In genomic region chr17:48908853-48909394, GRCh38 we compare ENCODE assay signal across 1 cellular context.
TF ChIP-seq lines count a peak whose summit lies in the region.

No MANE protein-coding gene starts in this region.

TF ChIP-seq in HEK293, 187 proteins besides CTCF, POLR2A, EP300 and RAD21 (continued from another document and continues in another):
- TF ChIP-seq ZNF600 (tag by site-specific recombination; IDR thresholded peaks at IDR 0.05) = no peak
- TF ChIP-seq KLF16 (tag by site-specific recombination; IDR thresholded peaks at IDR 0.05) = peak; percentile 64
- no peak for TF ChIP-seq GLI2 (tag by site-specific recombination; IDR thresholded peaks at IDR 0.05; ENCODE audit: borderline replicate concordance, low read depth)
- TF ChIP-seq ZBTB20 (tag by site-specific recombination; IDR thresholded peaks at IDR 0.05) = peak; percentile 10; the same call in 1 of the 2 replicates
- no peak for TF ChIP-seq HOXC10 (CRISPR knock-in tag; IDR thresholded peaks at IDR 0.05)
- peak; percentile 41; the same call in 1 of the 2 replicates for TF ChIP-seq ZBTB11 (tag by site-specific recombination; conservative IDR thresholded peaks at IDR 0.05; ENCODE audit: low read depth)
- no peak for TF ChIP-seq ZNF426 (tag by site-specific recombination; IDR thresholded peaks at IDR 0.05)
- no peak for TF ChIP-seq ZNF362 (tag by site-specific recombination; IDR thresholded peaks at IDR 0.05)
- TF ChIP-seq PRDM2 (tag by site-specific recombination; IDR thresholded peaks at IDR 0.05; ENCODE audit: borderline replicate concordance) = no peak
- 0 out of 2 replicates have a peak, but pooled peaks have one; percentile 25 for TF ChIP-seq WT1 (tag by site-specific recombination; IDR thresholded peaks at IDR 0.05)
- TF ChIP-seq KLF9 (tag by site-specific recombination; IDR thresholded peaks at IDR 0.05; ENCODE audit: low read depth) = peak; percentile 86
- TF ChIP-seq ZNF214 (tag by site-specific recombination; IDR thresholded peaks at IDR 0.05; ENCODE audit: borderline replicate concordance) = no peak
- TF ChIP-seq ZFP3 (tag by site-specific recombination; IDR thresholded peaks at IDR 0.05; ENCODE audit: low read depth) = no peak
- TF ChIP-seq PATZ1 (tag by site-specific recombination; IDR thresholded peaks at IDR 0.05) = peak; percentile 82
- peak; percentile 29; the same call in 1 of the 2 replicates for TF ChIP-seq ZEB2 (tag by site-specific recombination; IDR thresholded peaks at IDR 0.05)
- no peak for TF ChIP-seq ZNF157 (tag by site-specific recombination; IDR thresholded peaks at IDR 0.05)
- peak; percentile 88 for TF ChIP-seq EGR2 (tag by site-specific recombination; IDR thresholded peaks at IDR 0.05; ENCODE audit: low read depth)
- TF ChIP-seq ZNF398 (tag by site-specific recombination; IDR thresholded peaks at IDR 0.05) = peak; percentile 83
- TF ChIP-seq ZNF514 (tag by site-specific recombination; IDR thresholded peaks at IDR 0.05) = no peak
- no peak for TF ChIP-seq ZNF423 (tag by site-specific recombination; IDR thresholded peaks at IDR 0.05)
- TF ChIP-seq ZNF645 (tag by site-specific recombination; IDR thresholded peaks at IDR 0.05) = no peak
- no peak for TF ChIP-seq ZNF174 (tag by site-specific recombination; IDR thresholded peaks at IDR 0.05)
- TF ChIP-seq ZNF133 (tag by site-specific recombination; IDR thresholded peaks at IDR 0.05) = no peak
- no peak for TF ChIP-seq KLF17 (tag by site-specific recombination; IDR thresholded peaks at IDR 0.05)
- no peak for TF ChIP-seq FEZF1 (tag by site-specific recombination; IDR thresholded peaks at IDR 0.05)
- no peak for TF ChIP-seq ZNF416 (tag by site-specific recombination; IDR thresholded peaks at IDR 0.05)
- no peak for TF ChIP-seq ZBTB10 (tag by site-specific recombination; IDR thresholded peaks at IDR 0.05)
- no peak for TF ChIP-seq GFI1B (tag by site-specific recombination; IDR thresholded peaks at IDR 0.05)
- no peak; the same call in 1 of the 2 replicates for TF ChIP-seq PRDM10 (tag by site-specific recombination; IDR thresholded peaks at IDR 0.05)
- TF ChIP-seq ZNF510 (tag by site-specific recombination; IDR thresholded peaks at IDR 0.05; ENCODE audit: insufficient replicate concordance) = no peak
- TF ChIP-seq KLF1 (tag by site-specific recombination; IDR thresholded peaks at IDR 0.05) = peak; percentile 73
- TF ChIP-seq GLIS2 (tag by site-specific recombination; IDR thresholded peaks at IDR 0.05) = peak; percentile 79
- TF ChIP-seq SP3 (tag by site-specific recombination; IDR thresholded peaks at IDR 0.05) = peak; percentile 96
